5 cellular contexts compared by ENCODE assay signal in genomic region chr10:32403091-32403490, GRCh38.
"Had no signal": no experiment of that assay in that cellular context is flagged by ENCODE, and none has a peak within 500 bp of the region (broad histone marks: within the 10 kb centered on the region; RNA-seq: fewer than 3 reads in every experiment).

No MANE protein-coding gene starts in this region.

- H3K27ac ChIP-seq: KMS-11 had no signal

- DNase-seq: H9, HCEC 1CT had no signal

- H3K4me3 ChIP-seq: GM23338 had no signal

- H3K9ac ChIP-seq: KMS-11 had no signal

- H3K4me1 Mint-ChIP-seq: GM23338, H9, IgD-negative memory B cell had no signal

- H3K9me3 Mint-ChIP-seq: GM23338, H9, IgD-negative memory B cell had no signal

- ATAC-seq: GM23338 had no signal

- H3K4me3 Mint-ChIP-seq: GM23338, H9, IgD-negative memory B cell had no signal

- H3K27ac Mint-ChIP-seq: GM23338, IgD-negative memory B cell had no signal

- H3K27me3 Mint-ChIP-seq: IgD-negative memory B cell had no signal
